ENCODE assay signal across 1 cellular context in genomic region chr4:24584175-24584850, GRCh38.
TF ChIP-seq lines count a peak whose summit lies in the region.

Gene DHX15 (minus strand): TSS chr4:24584554. CDS start chr4:24584393, 161 bp downstream.

TF ChIP-seq in HepG2, 621 proteins besides CTCF, POLR2A, EP300 and RAD21 (continued from another document and continues in another):
- TF ChIP-seq NFKB2 (CRISPR knock-in tag; IDR thresholded peaks at IDR 0.05; ENCODE audit: borderline replicate concordance) (peak; percentile 62; the same call in 1 of the 2 replicates), ZNF780A (CRISPR knock-in tag; IDR thresholded peaks at IDR 0.05) (no peak), TCF12 (IDR thresholded peaks at IDR 0.05) (no peak), TCF12 (CRISPR knock-in tag; IDR thresholded peaks at IDR 0.05) (no peak), SP1 (IDR thresholded peaks at IDR 0.05) (no peak), SP1 (CRISPR knock-in tag; IDR thresholded peaks at IDR 0.05) (peak; percentile 54; the same call in 1 of the 2 replicates), CBX2 (IDR thresholded peaks at IDR 0.05; ENCODE audit: low read depth, low read length) (no peak), CBX2 (CRISPR knock-in tag; IDR thresholded peaks at IDR 0.05; ENCODE audit: low read depth) (no peak), ISL2 (CRISPR knock-in tag; IDR thresholded peaks at IDR 0.05) (peak; percentile 29; the same call in 1 of the 2 replicates), ZNF577 (CRISPR knock-in tag; IDR thresholded peaks at IDR 0.05; ENCODE audit: borderline replicate concordance, low read depth) (no peak), ZNF7 (CRISPR knock-in tag; IDR thresholded peaks at IDR 0.05) (no peak), GPBP1L1 (CRISPR knock-in tag; IDR thresholded peaks at IDR 0.05) (no peak), ZNF790 (CRISPR knock-in tag; IDR thresholded peaks at IDR 0.05; ENCODE audit: borderline replicate concordance) (no peak), ZMYM2 (CRISPR knock-in tag; IDR thresholded peaks at IDR 0.05) (no peak), KLF16 (CRISPR knock-in tag; IDR thresholded peaks at IDR 0.05) (peak in 1 of 2 experiments; percentile 75; a peak in 2 of 4 replicates), ZNF24 (IDR thresholded peaks at IDR 0.05) (no peak), MLXIP (CRISPR knock-in tag; IDR thresholded peaks at IDR 0.05; ENCODE audit: borderline replicate concordance) (no peak), ZHX1 (CRISPR knock-in tag; IDR thresholded peaks at IDR 0.05; ENCODE audit: low read depth) (peak; percentile 90), EZH2 (conservative IDR thresholded peaks at IDR 0.05; ENCODE audit: low read depth, low read length) (no peak), HDAC6 (IDR thresholded peaks at IDR 0.05; ENCODE audit: low read depth, low read length) (no peak), HMG20B (CRISPR knock-in tag; conservative IDR thresholded peaks at IDR 0.05) (no peak), ISX (CRISPR knock-in tag; conservative IDR thresholded peaks at IDR 0.05) (no peak), KLF13 (CRISPR knock-in tag; IDR thresholded peaks at IDR 0.05) (0 out of 2 replicates have a peak, but pooled peaks have one; percentile 46), ZSCAN31 (CRISPR knock-in tag; IDR thresholded peaks at IDR 0.05; ENCODE audit: low read depth) (peak; percentile 37; the same call in 1 of the 2 replicates), REPIN1 (CRISPR knock-in tag; IDR thresholded peaks at IDR 0.05; ENCODE audit: borderline replicate concordance, low read depth) (no peak; the same call in 1 of the 2 replicates), MNT (IDR thresholded peaks at IDR 0.05) (peak; percentile 20; the same call in 1 of the 2 replicates)
- TF ChIP-seq, protein P1, sequence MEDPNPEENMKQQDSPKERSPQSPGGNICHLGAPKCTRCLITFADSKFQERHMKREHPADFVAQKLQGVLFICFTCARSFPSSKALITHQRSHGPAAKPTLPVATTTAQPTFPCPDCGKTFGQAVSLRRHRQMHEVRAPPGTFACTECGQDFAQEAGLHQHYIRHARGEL (CRISPR knock-in tag; IDR thresholded peaks at IDR 0.05) = no peak
- TF ChIP-seq, protein P2, sequence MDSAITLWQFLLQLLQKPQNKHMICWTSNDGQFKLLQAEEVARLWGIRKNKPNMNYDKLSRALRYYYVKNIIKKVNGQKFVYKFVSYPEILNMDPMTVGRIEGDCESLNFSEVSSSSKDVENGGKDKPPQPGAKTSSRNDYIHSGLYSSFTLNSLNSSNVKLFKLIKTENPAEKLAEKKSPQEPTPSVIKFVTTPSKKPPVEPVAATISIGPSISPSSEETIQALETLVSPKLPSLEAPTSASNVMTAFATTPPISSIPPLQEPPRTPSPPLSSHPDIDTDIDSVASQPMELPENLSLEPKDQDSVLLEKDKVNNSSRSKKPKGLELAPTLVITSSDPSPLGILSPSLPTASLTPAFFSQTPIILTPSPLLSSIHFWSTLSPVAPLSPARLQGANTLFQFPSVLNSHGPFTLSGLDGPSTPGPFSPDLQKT (CRISPR knock-in tag; IDR thresholded peaks at IDR 0.05; ENCODE audit: borderline replicate concordance) = no peak
- TF ChIP-seq, protein P3, sequence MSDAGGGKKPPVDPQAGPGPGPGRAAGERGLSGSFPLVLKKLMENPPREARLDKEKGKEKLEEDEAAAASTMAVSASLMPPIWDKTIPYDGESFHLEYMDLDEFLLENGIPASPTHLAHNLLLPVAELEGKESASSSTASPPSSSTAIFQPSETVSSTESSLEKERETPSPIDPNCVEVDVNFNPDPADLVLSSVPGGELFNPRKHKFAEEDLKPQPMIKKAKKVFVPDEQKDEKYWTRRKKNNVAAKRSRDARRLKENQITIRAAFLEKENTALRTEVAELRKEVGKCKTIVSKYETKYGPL (CRISPR knock-in tag; IDR thresholded peaks at IDR 0.05) = no peak
- TF ChIP-seq, protein P4, sequence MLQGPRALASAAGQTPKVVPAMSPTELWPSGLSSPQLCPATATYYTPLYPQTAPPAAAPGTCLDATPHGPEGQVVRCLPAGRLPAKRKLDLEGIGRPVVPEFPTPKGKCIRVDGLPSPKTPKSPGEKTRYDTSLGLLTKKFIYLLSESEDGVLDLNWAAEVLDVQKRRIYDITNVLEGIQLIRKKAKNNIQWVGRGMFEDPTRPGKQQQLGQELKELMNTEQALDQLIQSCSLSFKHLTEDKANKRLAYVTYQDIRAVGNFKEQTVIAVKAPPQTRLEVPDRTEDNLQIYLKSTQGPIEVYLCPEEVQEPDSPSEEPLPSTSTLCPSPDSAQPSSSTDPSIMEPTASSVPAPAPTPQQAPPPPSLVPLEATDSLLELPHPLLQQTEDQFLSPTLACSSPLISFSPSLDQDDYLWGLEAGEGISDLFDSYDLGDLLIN (CRISPR knock-in tag; IDR thresholded peaks at IDR 0.05; ENCODE audit: borderline replicate concordance) = no peak
- TF ChIP-seq, protein P5, sequence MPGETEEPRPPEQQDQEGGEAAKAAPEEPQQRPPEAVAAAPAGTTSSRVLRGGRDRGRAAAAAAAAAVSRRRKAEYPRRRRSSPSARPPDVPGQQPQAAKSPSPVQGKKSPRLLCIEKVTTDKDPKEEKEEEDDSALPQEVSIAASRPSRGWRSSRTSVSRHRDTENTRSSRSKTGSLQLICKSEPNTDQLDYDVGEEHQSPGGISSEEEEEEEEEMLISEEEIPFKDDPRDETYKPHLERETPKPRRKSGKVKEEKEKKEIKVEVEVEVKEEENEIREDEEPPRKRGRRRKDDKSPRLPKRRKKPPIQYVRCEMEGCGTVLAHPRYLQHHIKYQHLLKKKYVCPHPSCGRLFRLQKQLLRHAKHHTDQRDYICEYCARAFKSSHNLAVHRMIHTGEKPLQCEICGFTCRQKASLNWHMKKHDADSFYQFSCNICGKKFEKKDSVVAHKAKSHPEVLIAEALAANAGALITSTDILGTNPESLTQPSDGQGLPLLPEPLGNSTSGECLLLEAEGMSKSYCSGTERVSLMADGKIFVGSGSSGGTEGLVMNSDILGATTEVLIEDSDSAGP (CRISPR knock-in tag; IDR thresholded peaks at IDR 0.05; ENCODE audit: borderline replicate concordance) = peak; percentile 85
- TF ChIP-seq, protein P6, sequence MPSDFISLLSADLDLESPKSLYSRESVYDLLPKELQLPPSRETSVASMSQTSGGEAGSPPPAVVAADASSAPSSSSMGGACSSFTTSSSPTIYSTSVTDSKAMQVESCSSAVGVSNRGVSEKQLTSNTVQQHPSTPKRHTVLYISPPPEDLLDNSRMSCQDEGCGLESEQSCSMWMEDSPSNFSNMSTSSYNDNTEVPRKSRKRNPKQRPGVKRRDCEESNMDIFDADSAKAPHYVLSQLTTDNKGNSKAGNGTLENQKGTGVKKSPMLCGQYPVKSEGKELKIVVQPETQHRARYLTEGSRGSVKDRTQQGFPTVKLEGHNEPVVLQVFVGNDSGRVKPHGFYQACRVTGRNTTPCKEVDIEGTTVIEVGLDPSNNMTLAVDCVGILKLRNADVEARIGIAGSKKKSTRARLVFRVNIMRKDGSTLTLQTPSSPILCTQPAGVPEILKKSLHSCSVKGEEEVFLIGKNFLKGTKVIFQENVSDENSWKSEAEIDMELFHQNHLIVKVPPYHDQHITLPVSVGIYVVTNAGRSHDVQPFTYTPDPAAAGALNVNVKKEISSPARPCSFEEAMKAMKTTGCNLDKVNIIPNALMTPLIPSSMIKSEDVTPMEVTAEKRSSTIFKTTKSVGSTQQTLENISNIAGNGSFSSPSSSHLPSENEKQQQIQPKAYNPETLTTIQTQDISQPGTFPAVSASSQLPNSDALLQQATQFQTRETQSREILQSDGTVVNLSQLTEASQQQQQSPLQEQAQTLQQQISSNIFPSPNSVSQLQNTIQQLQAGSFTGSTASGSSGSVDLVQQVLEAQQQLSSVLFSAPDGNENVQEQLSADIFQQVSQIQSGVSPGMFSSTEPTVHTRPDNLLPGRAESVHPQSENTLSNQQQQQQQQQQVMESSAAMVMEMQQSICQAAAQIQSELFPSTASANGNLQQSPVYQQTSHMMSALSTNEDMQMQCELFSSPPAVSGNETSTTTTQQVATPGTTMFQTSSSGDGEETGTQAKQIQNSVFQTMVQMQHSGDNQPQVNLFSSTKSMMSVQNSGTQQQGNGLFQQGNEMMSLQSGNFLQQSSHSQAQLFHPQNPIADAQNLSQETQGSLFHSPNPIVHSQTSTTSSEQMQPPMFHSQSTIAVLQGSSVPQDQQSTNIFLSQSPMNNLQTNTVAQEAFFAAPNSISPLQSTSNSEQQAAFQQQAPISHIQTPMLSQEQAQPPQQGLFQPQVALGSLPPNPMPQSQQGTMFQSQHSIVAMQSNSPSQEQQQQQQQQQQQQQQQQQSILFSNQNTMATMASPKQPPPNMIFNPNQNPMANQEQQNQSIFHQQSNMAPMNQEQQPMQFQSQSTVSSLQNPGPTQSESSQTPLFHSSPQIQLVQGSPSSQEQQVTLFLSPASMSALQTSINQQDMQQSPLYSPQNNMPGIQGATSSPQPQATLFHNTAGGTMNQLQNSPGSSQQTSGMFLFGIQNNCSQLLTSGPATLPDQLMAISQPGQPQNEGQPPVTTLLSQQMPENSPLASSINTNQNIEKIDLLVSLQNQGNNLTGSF (CRISPR knock-in tag; IDR thresholded peaks at IDR 0.05) = no peak
- TF ChIP-seq, protein P7, sequence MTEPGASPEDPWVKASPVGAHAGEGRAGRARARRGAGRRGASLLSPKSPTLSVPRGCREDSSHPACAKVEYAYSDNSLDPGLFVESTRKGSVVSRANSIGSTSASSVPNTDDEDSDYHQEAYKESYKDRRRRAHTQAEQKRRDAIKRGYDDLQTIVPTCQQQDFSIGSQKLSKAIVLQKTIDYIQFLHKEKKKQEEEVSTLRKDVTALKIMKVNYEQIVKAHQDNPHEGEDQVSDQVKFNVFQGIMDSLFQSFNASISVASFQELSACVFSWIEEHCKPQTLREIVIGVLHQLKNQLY (CRISPR knock-in tag; IDR thresholded peaks at IDR 0.05) = no peak; the same call in 1 of the 2 replicates
- TF ChIP-seq, protein P8, sequence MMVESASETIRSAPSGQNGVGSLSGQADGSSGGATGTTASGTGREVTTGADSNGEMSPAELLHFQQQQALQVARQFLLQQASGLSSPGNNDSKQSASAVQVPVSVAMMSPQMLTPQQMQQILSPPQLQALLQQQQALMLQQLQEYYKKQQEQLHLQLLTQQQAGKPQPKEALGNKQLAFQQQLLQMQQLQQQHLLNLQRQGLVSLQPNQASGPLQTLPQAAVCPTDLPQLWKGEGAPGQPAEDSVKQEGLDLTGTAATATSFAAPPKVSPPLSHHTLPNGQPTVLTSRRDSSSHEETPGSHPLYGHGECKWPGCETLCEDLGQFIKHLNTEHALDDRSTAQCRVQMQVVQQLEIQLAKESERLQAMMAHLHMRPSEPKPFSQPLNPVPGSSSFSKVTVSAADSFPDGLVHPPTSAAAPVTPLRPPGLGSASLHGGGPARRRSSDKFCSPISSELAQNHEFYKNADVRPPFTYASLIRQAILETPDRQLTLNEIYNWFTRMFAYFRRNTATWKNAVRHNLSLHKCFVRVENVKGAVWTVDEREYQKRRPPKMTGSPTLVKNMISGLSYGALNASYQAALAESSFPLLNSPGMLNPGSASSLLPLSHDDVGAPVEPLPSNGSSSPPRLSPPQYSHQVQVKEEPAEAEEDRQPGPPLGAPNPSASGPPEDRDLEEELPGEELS (CRISPR knock-in tag; IDR thresholded peaks at IDR 0.05) = peak; percentile 36; the same call in 1 of the 2 replicates
